Comparison of ENCODE assay signal across 8 cellular contexts in genomic region chr19:45370410-45371204, GRCh38. TPM values are rescaled to one million over a fixed set of nuclear protein-coding genes. Genes with fewer than 3 reads are reported as not detected.
DNase-seq lines count a peak whose midpoint lies in the region; ATAC-seq, FAIRE-seq and TF ChIP-seq lines count a peak whose summit lies in the region.

ERCC2 (minus strand) TSS chr19:45370573; CDS start chr19:45370540, 33 bp downstream.

- H3K79me1 ChIP-seq in IMR-90 (ENCODE audit: low read depth in 1 of 2, low read length in 2 of 2) = peaks cover 17 to 29% of the 10 kb centered on the region in 2 experiments

- ATAC-seq in GM21526 (IDR thresholded peaks at IDR 0.05; ENCODE audit: low FRiP score, unreplicated experiment) (peak; percentile 86), IMR-90 (ENCODE audit: low read depth) (peak; percentile 98)

- H4K5ac ChIP-seq in IMR-90 (ENCODE audit: low read depth, low read length) = peak within 1 kb of the TSS; percentile 73

- H3K23ac ChIP-seq in IMR-90 (ENCODE audit: low read depth, low read length) = peak within 1 kb of the TSS; percentile 88

- peak within 1 kb of the TSS; percentile 59 for H2BK120ac ChIP-seq in IMR-90 (ENCODE audit: low read depth, low read length)

- in situ Hi-C loops in IMR-90 (cut with MboI; ENCODE audit: low sequenced_read_pairs) = no loop called here

- H2BK15ac ChIP-seq in IMR-90 (ENCODE audit: low read depth, low read length) = peak within 1 kb of the TSS; percentile 34; the same call in 1 of the 3 replicates

- peak within 1 kb of the TSS; percentile 70 for H3K4ac ChIP-seq in IMR-90 (ENCODE audit: low read depth, low read length)

- H3K36me3 ChIP-seq in IMR-90 (ENCODE audit: control insufficient read depth, insufficient read depth, low read length) = peaks cover 5% of the 10 kb centered on the region; the same call in 1 of the 2 replicates

- dilution Hi-C loops in IMR-90 (cut with HindIII; ENCODE audit: low sequenced_read_pairs, unreplicated experiment) = no loop called here

- peak within 1 kb of the TSS; percentile 79 for H2BK5ac ChIP-seq in IMR-90 (ENCODE audit: low read depth, low read length, poor library complexity, severe bottlenecking)

- CTCF ChIA-PET in IMR-90 (lab: Yijun Ruan, JAX) = no interaction called here

- POLR2A ChIA-PET in IMR-90 (lab: Charles Lee; ENCODE audit: unreplicated experiment) = no interaction called here

- TF ChIP-seq CTCF in D721Med (IDR thresholded peaks at IDR 0.05; ENCODE audit: insufficient read depth, missing control alignments) (no peak), IMR-90 (conservative IDR thresholded peaks at IDR 0.05; ENCODE audit: low read depth, low read length) (no peak), epithelial cell of esophagus (IDR thresholded peaks at IDR 0.05; ENCODE audit: insufficient read depth, low read depth, low read length, missing control alignments) (no peak)

- peak within 1 kb of the TSS; percentile 91 for H2AFZ ChIP-seq in IMR-90 (replicated peaks; ENCODE audit: low read length, poor library complexity)

- H2AK9ac ChIP-seq in IMR-90 (replicated peaks; ENCODE audit: low read depth, low read length, poor library complexity) = peak within 1 kb of the TSS; percentile 98

- H3K4me1 ChIP-seq in IMR-90 (ENCODE audit: control insufficient read depth, insufficient read depth, low read length) = peaks cover 4% of the 10 kb centered on the region
- H3K4me1 ChIP-seq in mononuclear cell (ENCODE audit: insufficient read depth, low read length) = peaks cover 14% of the 10 kb centered on the region

- BruUV-seq in IMR-90 (replicated peaks; lab: Mats Ljungman, UMichigan) = no TSS peak

- peaks cover 13% of the 10 kb centered on the region for H3K9me1 ChIP-seq in IMR-90 (ENCODE audit: insufficient read depth, low read length)

- no peaks in the 10 kb centered on the region for H4K20me1 ChIP-seq in IMR-90 (ENCODE audit: insufficient read depth, low read length)

- peak within 1 kb of the TSS; percentile 51 for H3K56ac ChIP-seq in IMR-90 (ENCODE audit: extremely low read depth, insufficient read depth, low read length)

- TF ChIP-seq RAD21 in IMR-90 (IDR thresholded peaks at IDR 0.05; ENCODE audit: low read length) = no peak

- peak within 1 kb of the TSS; percentile 37 to 96 for H4K8ac ChIP-seq in IMR-90 (ENCODE audit: low read depth in 2 of 2, low read length in 2 of 2)

- H2BK20ac ChIP-seq in IMR-90 (ENCODE audit: low read depth, low read length) = no peak within 1 kb of the TSS; the same call in 1 of the 2 replicates

- H3K4me3 ChIP-seq in IMR-90 (ENCODE audit: insufficient read depth, low read depth, low read length) (peak within 1 kb of the TSS; percentile 84), epithelial cell of esophagus (ENCODE audit: low read length) (peak within 1 kb of the TSS; percentile 68), mononuclear cell (ENCODE audit: low read length) (peak within 1 kb of the TSS; percentile 53)

- H3K4me2 ChIP-seq in IMR-90 (ENCODE audit: low read depth, low read length) = peak within 1 kb of the TSS; percentile 81

- H3K18ac ChIP-seq in IMR-90 (ENCODE audit: low read depth, low read length) = peak within 1 kb of the TSS; percentile 35; the same call in 1 of the 2 replicates

- peak within 1 kb of the TSS; percentile 75 for H2AK5ac ChIP-seq in IMR-90 (ENCODE audit: low read depth, low read length)

- H3K27me3 ChIP-seq in IMR-90 (ENCODE audit: control insufficient read depth, insufficient read depth, low read length) (no peaks in the 10 kb centered on the region), mononuclear cell (ENCODE audit: insufficient read depth, low read length) (no peaks in the 10 kb centered on the region)

- H3K27ac ChIP-seq in IMR-90 (ENCODE audit: insufficient read depth, low read length) = peak within 1 kb of the TSS; percentile 59

- H3K9me3 ChIP-seq in IMR-90 (ENCODE audit: control insufficient read depth, insufficient read depth, low read length) (no peaks in the 10 kb centered on the region), mononuclear cell (ENCODE audit: low read depth, low read length) (no peaks in the 10 kb centered on the region)

- DNase-seq in D721Med (ENCODE audit: insufficient read length, low spot score) (peak; percentile 100), IMR-90 (peak; percentile 99), OCI-M1 (lab: John Stamatoyannopoulos, UW) (peak; percentile 99), activated T-cell treated with anti-CD3 and anti-CD28 coated beads for 24 hours (ENCODE audit: low read depth) (peak; percentile 100), epithelial cell of esophagus (ENCODE audit: low read depth) (peak; percentile 99)
- DNase-seq in stimulated activated CD8-positive, alpha-beta memory T cell treated with anti-CD3 and anti-CD28 coated beads, Interleukin-4, amount 100 ng/mL, for 1 hour (ENCODE audit: low read depth in 2 of 2, low spot score in 1 of 2) = peak; percentile 98 to 100

- TF ChIP-seq POLR2A in IMR-90 (IDR thresholded peaks at IDR 0.05; ENCODE audit: low read depth, low read length) = no peak

- 0% methylated on average over 14 of the region's 55 CpGs; no CpG with 5 or more reads in 1 of the 2 experiments for WGBS in IMR-90 (ENCODE audit: extremely low coverage in 2 of 2, insufficient read length in 1 of 2), 2 experiments

- intact Hi-C loops in IMR-90 (cut with micrococcal nuclease) = no loop called here

- peak within 1 kb of the TSS; percentile 67 for H4K91ac ChIP-seq in IMR-90 (ENCODE audit: insufficient read depth, low read depth, low read length)

- peak within 1 kb of the TSS; percentile 72 for H3K9ac ChIP-seq in IMR-90 (ENCODE audit: low read depth, low read length)

- peak within 1 kb of the TSS; percentile 86 for H3K14ac ChIP-seq in IMR-90 (replicated peaks; ENCODE audit: low read depth, low read length)

- FAIRE-seq in D721Med (lab: Jason Lieb, UNC) = no peak

TF ChIP-seq in IMR-90, 13 proteins besides CTCF, POLR2A, EP300 and RAD21:
- TF ChIP-seq RFX5 (IDR thresholded peaks at IDR 0.05; ENCODE audit: low read depth, low read length) (no peak), USF2 (IDR thresholded peaks at IDR 0.05; ENCODE audit: low read depth, low read length) (no peak; the same call in 1 of the 2 replicates), MAFK (IDR thresholded peaks at IDR 0.05; ENCODE audit: low read depth, low read length) (no peak), FOS (IDR thresholded peaks at IDR 0.05; ENCODE audit: low read depth, low read length) (peak; percentile 66; the same call in 1 of the 2 replicates), BHLHE40 (IDR thresholded peaks at IDR 0.05; ENCODE audit: low read depth, low read length) (peak; percentile 38; the same call in 1 of the 2 replicates)

RNA-seq across cellular contexts. Expression of gene ERCC2, which starts in this region (rescaled TPM):
- 26.7 and 30.6 TPM in 2 replicates for total RNA-seq in IMR-90 (2012; rRNA removed)
- polyA plus RNA-seq in IMR-90 (2012; rRNA removed) = 66.5 and 75.6 TPM in 2 replicates
- 51.6 and 67.4 TPM in 2 replicates for polyA plus RNA-seq in IMR-90 (2012; cell fraction: cytosol; rRNA removed)
- 119 and 274 TPM in 2 replicates for polyA plus RNA-seq in IMR-90 (2012; cell fraction: nucleus; rRNA removed; ENCODE audit: low replicate concordance)
- total RNA-seq in mononuclear cell = 4.2 TPM

Comparison
In these comparisons a context has a peak if more than half of its experiments do, and no peak if none do; other contexts are left out.
1. Peak in every context shown above with its lines: DNase-seq, ATAC-seq, H3K4me3 ChIP-seq and H3K27ac ChIP-seq.